22 cellular contexts compared by ENCODE assay signal in the genomic region with DNA sequence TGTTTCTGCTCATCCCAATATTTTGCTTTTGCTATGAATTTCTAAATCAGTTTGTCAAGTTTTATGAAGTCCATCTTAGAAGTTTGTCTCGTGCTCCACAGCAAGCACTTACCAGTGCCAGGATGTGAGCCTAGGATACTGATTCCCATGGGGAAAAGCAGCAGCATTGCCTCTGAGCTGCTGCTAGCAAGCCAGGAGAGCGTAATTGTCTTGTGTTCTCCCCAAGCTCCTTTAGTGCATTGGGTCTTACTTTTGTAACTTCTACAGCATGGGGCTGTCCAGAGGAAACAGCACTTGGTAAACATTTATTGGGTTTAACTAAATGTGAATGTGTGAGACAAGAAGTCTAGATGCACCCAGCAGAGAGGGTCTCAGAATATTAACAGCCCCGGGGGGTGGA.
DNase-seq lines count a peak whose midpoint lies in the region; ATAC-seq and TF ChIP-seq lines count a peak whose summit lies in the region.
"Had no signal": no experiment of that assay in that cellular context is flagged by ENCODE, and none has a peak within 500 bp of the region (broad histone marks: within the 10 kb centered on the region; RNA-seq: fewer than 3 reads in every experiment).

No MANE protein-coding gene starts in this region.

- ATAC-seq in left ventricle myocardium superior, result no peak
- ATAC-seq in psoas muscle, result no peak
- ATAC-seq: activated CD8-positive, alpha-beta T cell treated with anti-CD3 and anti-CD28 coated beads, Interleukin-2, amount 10 ng/mL, durations not matched to agents 7 days and 5 days; activated naive CD4-positive, alpha-beta T cell treated with anti-CD3 and anti-CD28 coated beads, Interleukin-2, amount 50 U/mL, for 72 hours; activated T-cell treated with anti-CD3 and anti-CD28 coated beads, Interleukin-2, amount 50 U/mL, for 4 hours; GM12878; sciatic nerve had no signal

- TF ChIP-seq CTCF in choroid plexus epithelial cell (conservative IDR thresholded peaks at IDR 0.05; ENCODE audit: low read depth, low read length) (no peak), psoas muscle (IDR thresholded peaks at IDR 0.05) (no peak)

- H3K27me3 ChIP-seq in psoas muscle (ENCODE audit: insufficient read depth in 3 of 3, low read length in 2 of 3), result peaks cover 0 to 9% (median 2%) of the 10 kb centered on the region in 3 donors
- H3K27me3 ChIP-seq: BLaER1 treated with 17β-estradiol and CSF1 and Interleukin-3, amounts not matched to agents 10 nM and 100 nM; vagina had no signal

- WGBS in psoas muscle, 3 donors, result 63 to 66% (median 64%) methylated on average over 3 of the region's 3 CpGs

- H3K4me1 ChIP-seq in psoas muscle, result no peaks in the 10 kb centered on the region
- H3K4me1 ChIP-seq: vagina had no signal

- intact Hi-C loops in left ventricle myocardium superior (cut with micrococcal nuclease) (no loop called here), psoas muscle (cut with DNase I) (no loop called here)

- H3K36me3 ChIP-seq in psoas muscle (ENCODE audit: insufficient read depth in 1 of 2, low read depth in 1 of 2), result no peaks in the 10 kb centered on the region
- H3K36me3 ChIP-seq: BLaER1 treated with 17β-estradiol and CSF1 and Interleukin-3, amounts not matched to agents 10 nM and 100 nM; vagina; WERI-Rb-1 had no signal

- DNase-seq in COLO829 (ENCODE audit: low spot score) (peak; percentile 83), NCI-H69 (lab: John Stamatoyannopoulos, UW) (peak; percentile 64), choroid plexus epithelial cell (ENCODE audit: low read depth) (peak; percentile 24), skeletal muscle cell (ENCODE audit: low read depth) (peak; percentile 25), left ventricle myocardium superior (no peak), NCI-H2227 (lab: John Stamatoyannopoulos, UW; ENCODE audit: unreplicated experiment) (no peak), psoas muscle (no peak)
- DNase-seq: activated CD8-positive, alpha-beta T cell treated with anti-CD3 and anti-CD28 coated beads, Interleukin-2, amount 10 ng/mL, durations not matched to agents 7 days and 5 days; activated T-cell treated with anti-CD3 and anti-CD28 coated beads, Interleukin-2, amount 50 U/mL, for 4 hours; DMS 273 treated with DMSO at 0.1 percent for 48 hours; GDM1; NCI-H1092; NCI-H2107; occipital lobe; RPMI8226; WERI-Rb-1 had no signal

- H3K4me3 ChIP-seq in choroid plexus epithelial cell (ENCODE audit: low read depth, low read length), result no peak overlapping the region
- H3K4me3 ChIP-seq in skeletal muscle cell (ENCODE audit: low read depth, low read length), result no peak overlapping the region
- H3K4me3 ChIP-seq in psoas muscle, result no peak overlapping the region
- H3K4me3 ChIP-seq: BLaER1 treated with 17β-estradiol and CSF1 and Interleukin-3, amounts not matched to agents 10 nM and 100 nM; GM12878; vagina had no signal

- no peaks in the 10 kb centered on the region for H3K9me3 ChIP-seq in psoas muscle
- H3K9me3 ChIP-seq: vagina had no signal

- no peak overlapping the region for H3K27ac ChIP-seq in psoas muscle
- H3K27ac ChIP-seq: BLaER1 treated with 17β-estradiol and CSF1 and Interleukin-3, amounts not matched to agents 10 nM and 100 nM; KMS-11; vagina; WERI-Rb-1 had no signal

Comparison
In these comparisons a context has a peak if more than half of its experiments do, and no peak if none do; other contexts are left out.
1. DNase-seq: peak in COLO829 (single experiment), NCI-H69 (single experiment), choroid plexus epithelial cell (single experiment) and skeletal muscle cell (single experiment); none in left ventricle myocardium superior (single experiment), NCI-H2227 (single experiment) and psoas muscle (0 of 2).